In the genomic region with DNA sequence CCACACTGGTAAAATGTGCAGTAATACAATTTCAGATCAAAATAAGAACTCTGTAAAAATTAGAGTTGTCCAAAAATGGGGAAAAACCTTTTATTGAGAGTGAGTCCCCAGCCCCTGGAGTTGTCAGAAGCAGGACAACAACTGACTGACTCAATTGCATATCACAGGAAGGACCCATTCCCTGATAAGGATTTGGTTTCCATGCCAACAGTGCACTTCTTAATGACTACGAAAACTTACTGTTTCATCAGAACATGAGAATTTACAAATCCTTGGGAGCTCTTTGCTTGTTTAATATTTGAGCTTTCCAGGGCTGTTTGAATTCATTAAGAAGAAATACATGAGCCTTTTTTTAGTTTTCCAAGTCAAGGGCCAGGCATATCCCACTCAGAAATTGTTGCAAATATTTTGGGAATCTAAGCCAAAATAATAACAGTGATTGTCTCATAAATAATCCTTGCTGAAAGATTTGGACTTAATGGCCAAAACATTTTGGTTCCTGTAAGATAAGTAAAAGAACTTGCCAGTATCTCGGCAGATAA, we compare ENCODE assay signal across 2 cellular contexts.
TF ChIP-seq lines count a peak whose summit lies in the region.

No MANE protein-coding gene starts in this region.

TF ChIP-seq in IMR-90, 13 proteins besides CTCF, POLR2A, EP300 and RAD21:
- no peak for TF ChIP-seq BHLHE40 (IDR thresholded peaks at IDR 0.05; ENCODE audit: low read depth, low read length)
- TF ChIP-seq, protein P1, sequence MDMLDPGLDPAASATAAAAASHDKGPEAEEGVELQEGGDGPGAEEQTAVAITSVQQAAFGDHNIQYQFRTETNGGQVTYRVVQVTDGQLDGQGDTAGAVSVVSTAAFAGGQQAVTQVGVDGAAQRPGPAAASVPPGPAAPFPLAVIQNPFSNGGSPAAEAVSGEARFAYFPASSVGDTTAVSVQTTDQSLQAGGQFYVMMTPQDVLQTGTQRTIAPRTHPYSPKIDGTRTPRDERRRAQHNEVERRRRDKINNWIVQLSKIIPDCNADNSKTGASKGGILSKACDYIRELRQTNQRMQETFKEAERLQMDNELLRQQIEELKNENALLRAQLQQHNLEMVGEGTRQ (IDR thresholded peaks at IDR 0.05; ENCODE audit: low read depth, low read length): no peak
- TF ChIP-seq, protein P2, sequence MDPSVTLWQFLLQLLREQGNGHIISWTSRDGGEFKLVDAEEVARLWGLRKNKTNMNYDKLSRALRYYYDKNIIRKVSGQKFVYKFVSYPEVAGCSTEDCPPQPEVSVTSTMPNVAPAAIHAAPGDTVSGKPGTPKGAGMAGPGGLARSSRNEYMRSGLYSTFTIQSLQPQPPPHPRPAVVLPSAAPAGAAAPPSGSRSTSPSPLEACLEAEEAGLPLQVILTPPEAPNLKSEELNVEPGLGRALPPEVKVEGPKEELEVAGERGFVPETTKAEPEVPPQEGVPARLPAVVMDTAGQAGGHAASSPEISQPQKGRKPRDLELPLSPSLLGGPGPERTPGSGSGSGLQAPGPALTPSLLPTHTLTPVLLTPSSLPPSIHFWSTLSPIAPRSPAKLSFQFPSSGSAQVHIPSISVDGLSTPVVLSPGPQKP (IDR thresholded peaks at IDR 0.05; ENCODE audit: borderline replicate concordance, low read depth, low read length): no peak
- no peak for TF ChIP-seq RFX5 (IDR thresholded peaks at IDR 0.05; ENCODE audit: low read depth, low read length)
- no peak for TF ChIP-seq NFE2L2 (IDR thresholded peaks at IDR 0.05; ENCODE audit: low read depth, low read length)
- TF ChIP-seq CEBPB (IDR thresholded peaks at IDR 0.05; ENCODE audit: low read depth, low read length): no peak

TF ChIP-seq in endothelial cell of umbilical vein, 7 proteins besides CTCF, POLR2A, EP300 and RAD21:
- TF ChIP-seq JUN (IDR thresholded peaks at IDR 0.05; ENCODE audit: borderline replicate concordance, insufficient read depth, insufficient read length, low read depth) (no peak), GATA2 (IDR thresholded peaks at IDR 0.05; ENCODE audit: insufficient read depth, insufficient read length, low read depth, low read length) (peak; percentile 76), EZH2 (IDR thresholded peaks at IDR 0.05; ENCODE audit: borderline replicate concordance, low read depth, low read length, severe bottlenecking) (no peak), MYC (IDR thresholded peaks at IDR 0.05; ENCODE audit: low read depth, low read length) (no peak), FOS (IDR thresholded peaks at IDR 0.05; ENCODE audit: borderline replicate concordance, insufficient read depth, low read length) (peak; percentile 10), POLR2AphosphoS5 (IDR thresholded peaks at IDR 0.05; ENCODE audit: insufficient read depth, low read depth, low read length) (no peak)
- TF ChIP-seq, protein P3, sequence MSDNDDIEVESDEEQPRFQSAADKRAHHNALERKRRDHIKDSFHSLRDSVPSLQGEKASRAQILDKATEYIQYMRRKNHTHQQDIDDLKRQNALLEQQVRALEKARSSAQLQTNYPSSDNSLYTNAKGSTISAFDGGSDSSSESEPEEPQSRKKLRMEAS (IDR thresholded peaks at IDR 0.05; ENCODE audit: insufficient read depth, insufficient read length): no peak
TF ChIP-seq in endothelial cell of umbilical vein: peak in this region for 2.
